In genomic region chr9:97237951-97238851, GRCh38 we compare ENCODE assay signal across 1 cellular context.
TF ChIP-seq lines count a peak whose summit lies in the region.

No MANE protein-coding gene starts in this region.

TF ChIP-seq in HepG2, 621 proteins besides CTCF, POLR2A, EP300 and RAD21 (continued from another document and continues in another):
- TF ChIP-seq TSC22D2 (CRISPR knock-in tag; IDR thresholded peaks at IDR 0.05; ENCODE audit: borderline replicate concordance) (no peak), ZNF660 (CRISPR knock-in tag; IDR thresholded peaks at IDR 0.05; ENCODE audit: borderline replicate concordance, low read depth) (no peak), ZBTB40 (IDR thresholded peaks at IDR 0.05) (no peak), ZBTB40 (CRISPR knock-in tag; IDR thresholded peaks at IDR 0.05) (0 out of 2 replicates have a peak, but pooled peaks have one; percentile 50), FOXC1 (CRISPR knock-in tag; IDR thresholded peaks at IDR 0.05; ENCODE audit: borderline replicate concordance) (peak; percentile 73), ZNF674 (CRISPR knock-in tag; IDR thresholded peaks at IDR 0.05; ENCODE audit: low read depth) (no peak), XRCC5 (optimal IDR thresholded peaks at IDR 0.05; ENCODE audit: low read length) (no peak), ZNF572 (CRISPR knock-in tag; IDR thresholded peaks at IDR 0.05) (no peak), EHMT2 (IDR thresholded peaks at IDR 0.05; ENCODE audit: borderline replicate concordance, low read depth, low read length) (no peak), ZNF414 (CRISPR knock-in tag; IDR thresholded peaks at IDR 0.05) (no peak), MYNN (CRISPR knock-in tag; IDR thresholded peaks at IDR 0.05; ENCODE audit: low read depth) (no peak), RAD51 (IDR thresholded peaks at IDR 0.05; ENCODE audit: borderline replicate concordance) (no peak), ERF (CRISPR knock-in tag; IDR thresholded peaks at IDR 0.05) (no peak), SNAPC5 (CRISPR knock-in tag; IDR thresholded peaks at IDR 0.05; ENCODE audit: borderline replicate concordance) (no peak), ARNT2 (CRISPR knock-in tag; IDR thresholded peaks at IDR 0.05; ENCODE audit: low read depth) (peak; percentile 66), KAT2B (IDR thresholded peaks at IDR 0.05; ENCODE audit: borderline replicate concordance, low read depth, low read length) (no peak), DNMT1 (CRISPR knock-in tag; IDR thresholded peaks at IDR 0.05) (no peak), FOXO1 (CRISPR knock-in tag; IDR thresholded peaks at IDR 0.05) (no peak), ZIK1 (CRISPR knock-in tag; IDR thresholded peaks at IDR 0.05; ENCODE audit: borderline replicate concordance, low read depth) (no peak), ZNF276 (CRISPR knock-in tag; IDR thresholded peaks at IDR 0.05; ENCODE audit: low read depth) (no peak), ZNF678 (CRISPR knock-in tag; IDR thresholded peaks at IDR 0.05) (no peak), TCF7 (IDR thresholded peaks at IDR 0.05; ENCODE audit: low read depth) (no peak), MAZ (IDR thresholded peaks at IDR 0.05; ENCODE audit: borderline replicate concordance, low read depth, low read length) (no peak), MAZ (CRISPR knock-in tag; IDR thresholded peaks at IDR 0.05; ENCODE audit: low read depth) (peak; percentile 34; the same call in 1 of the 2 replicates), KLF15 (CRISPR knock-in tag; IDR thresholded peaks at IDR 0.05; ENCODE audit: borderline replicate concordance) (no peak), MATR3 (CRISPR knock-in tag; IDR thresholded peaks at IDR 0.05) (no peak), RNF2 (conservative IDR thresholded peaks at IDR 0.05; ENCODE audit: low read depth) (no peak), ZNF770 (CRISPR knock-in tag; IDR thresholded peaks at IDR 0.05) (peak; percentile 37; the same call in 1 of the 2 replicates), ZNF441 (CRISPR knock-in tag; IDR thresholded peaks at IDR 0.05; ENCODE audit: borderline replicate concordance) (0 out of 2 replicates have a peak, but pooled peaks have one; percentile 22), JUN (CRISPR knock-in tag; IDR thresholded peaks at IDR 0.05) (no peak), CENPX (CRISPR knock-in tag; IDR thresholded peaks at IDR 0.05) (no peak), FOXO4 (CRISPR knock-in tag; conservative IDR thresholded peaks at IDR 0.05) (no peak), ELF4 (CRISPR knock-in tag; IDR thresholded peaks at IDR 0.05; ENCODE audit: borderline replicate concordance) (no peak), NFYB (CRISPR knock-in tag; IDR thresholded peaks at IDR 0.05) (peak; percentile 43), STAG1 (CRISPR knock-in tag; IDR thresholded peaks at IDR 0.05) (no peak), ZFX (CRISPR knock-in tag; IDR thresholded peaks at IDR 0.05; ENCODE audit: low read depth) (peak; percentile 67; the same call in 1 of the 2 replicates), ARID3A (IDR thresholded peaks at IDR 0.05; ENCODE audit: low read depth, low read length) (no peak), ZNF577 (CRISPR knock-in tag; IDR thresholded peaks at IDR 0.05; ENCODE audit: borderline replicate concordance, low read depth) (no peak), ZNF619 (CRISPR knock-in tag; IDR thresholded peaks at IDR 0.05) (no peak), KDM5B (CRISPR knock-in tag; IDR thresholded peaks at IDR 0.05; ENCODE audit: borderline replicate concordance) (peak; percentile 32; the same call in 1 of the 2 replicates), ZNF280B (CRISPR knock-in tag; IDR thresholded peaks at IDR 0.05; ENCODE audit: borderline replicate concordance) (0 out of 2 replicates have a peak, but pooled peaks have one; percentile 56)
